Comparison of ENCODE assay signal across 8 cellular contexts in the genomic region with DNA sequence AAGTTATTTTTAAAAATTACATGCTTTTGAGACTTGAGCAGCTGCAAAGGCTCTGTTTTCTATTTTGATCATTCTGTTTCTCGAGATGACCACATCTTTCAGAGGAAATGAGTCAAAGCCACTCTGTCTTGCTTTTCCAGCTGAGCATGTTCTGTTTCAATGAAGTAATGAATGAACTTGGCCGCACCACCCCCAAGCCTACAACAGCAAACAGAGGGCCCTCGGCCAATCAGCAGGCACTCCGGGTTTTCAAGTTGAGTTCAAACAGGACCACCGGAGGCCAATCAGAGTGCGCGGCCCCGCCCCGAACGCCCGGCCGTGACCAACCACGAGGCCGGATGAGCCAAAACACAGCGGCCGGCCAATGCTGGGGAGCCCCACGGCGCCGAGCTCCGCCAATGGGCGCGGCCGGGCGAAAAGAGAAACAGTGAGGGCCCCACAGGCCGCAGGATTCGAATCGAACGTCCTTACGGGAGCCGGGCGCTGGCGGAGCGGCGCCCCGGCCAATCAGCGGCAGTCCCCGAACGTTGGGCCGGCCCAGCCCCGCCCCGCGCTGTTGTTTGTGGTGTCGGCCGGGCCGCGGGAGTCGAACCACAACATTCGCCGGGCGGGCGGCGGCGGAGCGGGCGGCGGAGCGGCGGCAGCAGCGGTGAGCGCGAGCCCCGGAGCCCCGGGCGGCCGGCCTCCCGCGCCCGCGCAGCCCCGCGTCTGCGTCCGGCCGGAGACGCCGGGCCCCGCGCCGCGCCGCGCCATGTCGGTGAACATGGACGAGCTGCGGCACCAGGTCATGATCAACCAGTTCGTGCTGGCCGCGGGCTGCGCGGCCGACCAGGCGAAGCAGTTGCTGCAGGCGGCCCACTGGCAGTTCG. TPM values are rescaled to one million over a fixed set of nuclear protein-coding genes. Genes with fewer than 3 reads are reported as not detected.
A peak's percentile ranks its signal among the peaks of the same experiment; 100 is the strongest.
DNase-seq lines count a peak whose midpoint lies in the region; ATAC-seq and TF ChIP-seq lines count a peak whose summit lies in the region.

A gene (plus strand): TSS at position 594 of the 869 bp plus-strand sequence. CDS start 158 bp downstream, at position 752.

- H3K36me3 ChIP-seq in KMS-11 (ENCODE audit: insufficient read depth) = no peaks in the 10 kb centered on the region
- peaks cover 0 to 12% (median 0%) of the 10 kb centered on the region in 3 donors for H3K36me3 ChIP-seq in Peyer's patch
- H3K36me3 ChIP-seq in muscle layer of colon (ENCODE audit: insufficient read depth, low read length) = no peaks in the 10 kb centered on the region

- peak within 1 kb of the TSS; percentile 74; the same call in 1 of the 2 replicates for H2AFZ ChIP-seq in KMS-11 (ENCODE audit: low read depth)

- peak; percentile 66 for ATAC-seq in GM21737 (IDR thresholded peaks at IDR 0.05; ENCODE audit: unreplicated experiment)
- peak; percentile 88 for ATAC-seq in esophagus mucosa

- H3K4me2 ChIP-seq in KMS-11 = peak within 1 kb of the TSS; percentile 92

- H3K9ac ChIP-seq in KMS-11 (peak within 1 kb of the TSS; percentile 69), muscle layer of colon (ENCODE audit: low read length) (peak within 1 kb of the TSS; percentile 65)

- TF ChIP-seq CTCF in KMS-11 (conservative IDR thresholded peaks at IDR 0.05; ENCODE audit: low read depth, low read length) (no peak), Peyer's patch (IDR thresholded peaks at IDR 0.05) (no peak)

- peaks cover 44% of the 10 kb centered on the region for H3K79me2 ChIP-seq in KMS-11 (ENCODE audit: insufficient read depth, low read depth)

- H3K9me3 ChIP-seq in Peyer's patch (no peaks in the 10 kb centered on the region), muscle layer of colon (ENCODE audit: low read length) (no peaks in the 10 kb centered on the region)

- H3K4me1 ChIP-seq in KMS-11 (ENCODE audit: low read depth, poor library complexity, severe bottlenecking) (peaks cover 68% of the 10 kb centered on the region), Peyer's patch (peaks cover 10 to 68% (median 48%) of the 10 kb centered on the region in 4 donors), muscle layer of colon (ENCODE audit: insufficient read depth, low read length) (peaks cover 33% of the 10 kb centered on the region)

- peak; percentile 100 for DNase-seq in DMS53 treated with DMSO at 0.1 percent for 48 hours (lab: John Stamatoyannopoulos, UW; ENCODE audit: unreplicated experiment)
- peak; percentile 99 to 100 (median 99) for DNase-seq in Peyer's patch
- DNase-seq in activated T-cell treated with anti-CD3 and anti-CD28 coated beads, Interleukin-2, amount 50 U/mL, for 48 hours = peak; percentile 99
- DNase-seq in stimulated activated CD8-positive, alpha-beta memory T cell treated with anti-CD3 and anti-CD28 coated beads, Interleukin-7, amount 100 ng/mL, for 24 hours (ENCODE audit: low read depth) = peak; percentile 96

- H3K27me3 ChIP-seq in KMS-11 (ENCODE audit: insufficient read depth, low read depth) = no peaks in the 10 kb centered on the region
- H3K27me3 ChIP-seq in Peyer's patch = no peaks in the 10 kb centered on the region
- no peaks in the 10 kb centered on the region for H3K27me3 ChIP-seq in muscle layer of colon (ENCODE audit: control insufficient read depth in 1 of 2, insufficient read depth in 2 of 2, low read length in 2 of 2)

- H3K4me3 ChIP-seq in KMS-11 (IDR thresholded peaks at IDR 0.05; ENCODE audit: insufficient read depth, low read depth, low read length) (no peak within 1 kb of the TSS), Peyer's patch (peak within 1 kb of the TSS; percentile 80 to 99 (median 92)), muscle layer of colon (ENCODE audit: low read depth in 1 of 2, low read length in 2 of 2) (peak within 1 kb of the TSS; percentile 60 to 94)

- peak; percentile 92 to 93 for TF ChIP-seq POLR2A in Peyer's patch (IDR thresholded peaks at IDR 0.05)

- 0 out of 2 replicates have a peak, but pooled peaks cover 5% of the 10 kb centered on the region for H4K20me1 ChIP-seq in KMS-11 (ENCODE audit: insufficient read depth)

- peak within 1 kb of the TSS; percentile 95 for H3K27ac ChIP-seq in KMS-11
- peak within 1 kb of the TSS; percentile 92 to 98 (median 95) for H3K27ac ChIP-seq in Peyer's patch
- peak within 1 kb of the TSS; percentile 89 for H3K27ac ChIP-seq in muscle layer of colon (ENCODE audit: low read depth, low read length)

RNA-seq across cellular contexts. Expression of the gene that starts here (rescaled TPM):
- total RNA-seq in Peyer's patch (10 to 100 TPM; 14.0 to 74.1 (median 50.4) TPM), esophagus mucosa (86.9 TPM)
